In genomic region chr5:133847886-133848285, GRCh38 we compare ENCODE assay signal across 16 cellular contexts.
"Had no signal": no experiment of that assay in that cellular context is flagged by ENCODE, and none has a peak within 500 bp of the region (broad histone marks: within the 10 kb centered on the region; RNA-seq: fewer than 3 reads in every experiment).

No MANE protein-coding gene starts in this region.

- H3K36me3 Mint-ChIP-seq: activated CD4-positive, alpha-beta memory T cell treated with anti-CD3 and anti-CD28 coated beads for 36 hours; natural killer cell treated with Interleukin-12 subunit alpha and Interleukin-12 subunit beta and Interleukin-15 and Interleukin-18, amount 100 ng/mL, for 72 hours had no signal

- H3K27ac ChIP-seq: cardiac muscle cell, gastrocnemius medialis, heart right ventricle, prostate gland, testis had no signal

- H3K27ac Mint-ChIP-seq: activated CD4-positive, alpha-beta memory T cell treated with anti-CD3 and anti-CD28 coated beads for 36 hours; activated T-helper 2 cell treated with anti-CD3 and anti-CD28 coated beads, Interferon-gamma antibody, Interleukin-2, Interleukin-4, amounts not matched to agents 10 μg/mL and 5 μg/mL and 100 μg/mL, durations not matched to agents 14 hours and 24 hours and 36 hours; natural killer cell treated with Interleukin-12 subunit alpha and Interleukin-12 subunit beta and Interleukin-15 and Interleukin-18, amount 100 ng/mL, for 72 hours; T-helper 17 cell had no signal

- H3K4me3 Mint-ChIP-seq: activated CD4-positive, alpha-beta memory T cell treated with anti-CD3 and anti-CD28 coated beads for 36 hours; natural killer cell treated with Interleukin-12 subunit alpha and Interleukin-12 subunit beta and Interleukin-15 and Interleukin-18, amount 100 ng/mL, for 72 hours; T-helper 17 cell had no signal

- H3K9me3 ChIP-seq: gastrocnemius medialis, heart right ventricle, prostate gland, testis had no signal

- H3K4me1 ChIP-seq: gastrocnemius medialis, prostate gland, testis had no signal

- ATAC-seq: activated CD4-positive, CD25-positive, alpha-beta regulatory T cell treated with anti-CD3 and anti-CD28 coated beads, Interleukin-2, amount 50 U/mL, for 24 hours; gastrocnemius medialis; left lobe of liver; sciatic nerve; T-helper 17 cell had no signal

- H3K36me3 ChIP-seq: cardiac muscle cell, gastrocnemius medialis, heart right ventricle, prostate gland had no signal

- H3K9me3 Mint-ChIP-seq: activated CD4-positive, alpha-beta memory T cell treated with anti-CD3 and anti-CD28 coated beads for 36 hours; activated T-helper 2 cell treated with anti-CD3 and anti-CD28 coated beads, Interferon-gamma antibody, Interleukin-2, Interleukin-4, amounts not matched to agents 10 μg/mL and 5 μg/mL and 100 μg/mL, durations not matched to agents 14 hours and 24 hours and 36 hours; natural killer cell treated with Interleukin-12 subunit alpha and Interleukin-12 subunit beta and Interleukin-15 and Interleukin-18, amount 100 ng/mL, for 72 hours; stimulated activated naive CD8-positive, alpha-beta T cell treated with anti-CD3 and anti-CD28 coated beads, Interleukin-15, amount 100 ng/mL, for 72 hours had no signal

- H3K4me3 ChIP-seq: cardiac muscle cell, gastrocnemius medialis, heart right ventricle, prostate gland, testis had no signal

- H3K27me3 ChIP-seq: cardiac muscle cell, gastrocnemius medialis, testis had no signal

- DNase-seq: activated CD4-positive, alpha-beta memory T cell treated with anti-CD3 and anti-CD28 coated beads for 36 hours; activated T-cell treated with anti-CD3 and anti-CD28 coated beads for 4 hours; effector memory CD4-positive, alpha-beta T cell; gastrocnemius medialis; heart right ventricle; stimulated activated CD4-positive, alpha-beta T cell treated with anti-CD3 and anti-CD28 coated beads, Interleukin-2, amount 100 ng/mL, for 24 hours; stimulated activated naive CD8-positive, alpha-beta T cell treated with anti-CD3 and anti-CD28 coated beads, Interleukin-15, amount 100 ng/mL, for 72 hours; T-helper 17 cell; testis had no signal
